12 cellular contexts compared by ENCODE assay signal in genomic region chr2:30272761-30273573, GRCh38. TPM values are rescaled to one million over a fixed set of nuclear protein-coding genes. Genes with fewer than 3 reads are reported as not detected.
A peak's percentile ranks its signal among the peaks of the same experiment; 100 is the strongest.
DNase-seq lines count a peak whose midpoint lies in the region; ATAC-seq and TF ChIP-seq lines count a peak whose summit lies in the region.
"Had no signal": no experiment of that assay in that cellular context is flagged by ENCODE, and none has a peak within 500 bp of the region (broad histone marks: within the 10 kb centered on the region; RNA-seq: fewer than 3 reads in every experiment).

No MANE protein-coding gene starts in this region.

- no peaks in the 10 kb centered on the region for H3K27me3 ChIP-seq in thoracic aorta (replicated peaks; ENCODE audit: insufficient read depth)

- peaks cover 11% of the 10 kb centered on the region for H3K27me3 Mint-ChIP-seq in activated naive CD4-positive, alpha-beta T cell treated with anti-CD3 and anti-CD28 coated beads, Interleukin-2, amount 10 ng/mL, durations not matched to agents 7 days and 5 days
- H3K27me3 Mint-ChIP-seq in activated T-helper 17 cell treated with anti-CD3 and anti-CD28 coated beads, Interleukin-2, amount 50 U/mL, for 72 hours = no peaks in the 10 kb centered on the region

- no peaks in the 10 kb centered on the region for H3K9me3 Mint-ChIP-seq in activated naive CD4-positive, alpha-beta T cell treated with anti-CD3 and anti-CD28 coated beads, Interleukin-2, amount 10 ng/mL, durations not matched to agents 7 days and 5 days
- no peaks in the 10 kb centered on the region for H3K9me3 Mint-ChIP-seq in activated T-helper 17 cell treated with anti-CD3 and anti-CD28 coated beads, Interleukin-2, amount 50 U/mL, for 72 hours
- H3K9me3 Mint-ChIP-seq: neural crest cell had no signal

- H3K4me3 ChIP-seq in thoracic aorta = no peak overlapping the region

- peaks cover 8 to 53% of the 10 kb centered on the region in 2 donors for H3K4me1 ChIP-seq in thoracic aorta (ENCODE audit: control insufficient read depth in 1 of 2, low read depth in 2 of 2)

- peak overlapping the region; percentile 65 to 74 for H3K27ac ChIP-seq in thoracic aorta

- H3K36me3 Mint-ChIP-seq in activated naive CD4-positive, alpha-beta T cell treated with anti-CD3 and anti-CD28 coated beads, Interleukin-2, amount 10 ng/mL, durations not matched to agents 7 days and 5 days = no peaks in the 10 kb centered on the region
- H3K36me3 Mint-ChIP-seq in activated T-helper 17 cell treated with anti-CD3 and anti-CD28 coated beads, Interleukin-2, amount 50 U/mL, for 72 hours (ENCODE audit: low read depth) = peaks cover 7% of the 10 kb centered on the region

- CTCF ChIA-PET in activated naive CD4-positive, alpha-beta T cell treated with anti-CD3 and anti-CD28 coated beads, Interleukin-2, amount 10 ng/mL, durations not matched to agents 7 days and 5 days (lab: Charles Lee) = interaction anchor here (0.6 kb wide), 1 partner anchor 134 kb away, joined by 3 read pairs; no protein-coding TSS in a partner anchor

- H3K9me3 ChIP-seq in thoracic aorta = no peaks in the 10 kb centered on the region

- no peak overlapping the region for H3K4me3 Mint-ChIP-seq in activated naive CD4-positive, alpha-beta T cell treated with anti-CD3 and anti-CD28 coated beads, Interleukin-2, amount 10 ng/mL, durations not matched to agents 7 days and 5 days
- peak overlapping the region; percentile 76 for H3K4me3 Mint-ChIP-seq in activated T-helper 17 cell treated with anti-CD3 and anti-CD28 coated beads, Interleukin-2, amount 50 U/mL, for 72 hours
- H3K4me3 Mint-ChIP-seq: neural crest cell had no signal

- ATAC-seq in activated T-helper 17 cell treated with anti-CD3 and anti-CD28 coated beads, Interleukin-2, amount 50 U/mL, for 72 hours (replicated peaks) = peak; percentile 57
- ATAC-seq in thoracic aorta (ENCODE audit: insufficient number of reproducible peaks, low FRiP score, low read depth) (peak; percentile 38), GM18868 (IDR thresholded peaks at IDR 0.05; ENCODE audit: unreplicated experiment) (no peak)

- peaks cover 23% of the 10 kb centered on the region for H3K4me1 Mint-ChIP-seq in activated naive CD4-positive, alpha-beta T cell treated with anti-CD3 and anti-CD28 coated beads, Interleukin-2, amount 10 ng/mL, durations not matched to agents 7 days and 5 days
- peaks cover 20% of the 10 kb centered on the region for H3K4me1 Mint-ChIP-seq in activated T-helper 17 cell treated with anti-CD3 and anti-CD28 coated beads, Interleukin-2, amount 50 U/mL, for 72 hours
- H3K4me1 Mint-ChIP-seq: neural crest cell had no signal

- H3K36me3 ChIP-seq in thoracic aorta = no peaks in the 10 kb centered on the region

- TF ChIP-seq CTCF in thoracic aorta (IDR thresholded peaks at IDR 0.05) = no peak

- DNase-seq in activated naive CD4-positive, alpha-beta T cell treated with Interleukin-2 at 50 U/mL for 16 hours = peak; percentile 53
- DNase-seq in activated naive CD4-positive, alpha-beta T cell treated with anti-CD3 and anti-CD28 coated beads, Interleukin-2, amount 10 ng/mL, durations not matched to agents 7 days and 5 days = no peak
- peak; percentile 54 for DNase-seq in glomerular visceral epithelial cell (ENCODE audit: extremely low spot score)
- DNase-seq in thoracic aorta (ENCODE audit: low spot score) = no peak
- no peak for DNase-seq in NAMALWA (ENCODE audit: low spot score)
- DNase-seq in mucosa of gallbladder (ENCODE audit: low spot score) = no peak
- DNase-seq: COR-L47, cortex of kidney, MM.1S had no signal

- H3K27ac Mint-ChIP-seq in activated naive CD4-positive, alpha-beta T cell treated with anti-CD3 and anti-CD28 coated beads, Interleukin-2, amount 10 ng/mL, durations not matched to agents 7 days and 5 days = no peak overlapping the region
- H3K27ac Mint-ChIP-seq in activated T-helper 17 cell treated with anti-CD3 and anti-CD28 coated beads, Interleukin-2, amount 50 U/mL, for 72 hours = peak overlapping the region; percentile 97

RNA-seq across cellular contexts. Expression of gene LBH, which starts 41.6 kb away (rescaled TPM):
- 100 to 1,000 TPM in 1 of 2 donors, 10 to 100 TPM in 1; 38.9 to 154 TPM for total RNA-seq in activated T-helper 17 cell treated with anti-CD3 and anti-CD28 coated beads, Interleukin-2, amount 50 U/mL, for 72 hours
- total RNA-seq in thoracic aorta = 100 to 1,000 TPM; 121 to 210 TPM
- total RNA-seq in mucosa of gallbladder = 114 TPM

Comparison
In these comparisons a context has a peak if more than half of its experiments do, and no peak if none do; other contexts are left out.
1. DNase-seq: peak in activated naive CD4-positive, alpha-beta T cell treated with Interleukin-2 at 50 U/mL for 16 hours (single experiment) and glomerular visceral epithelial cell (single experiment); none in activated naive CD4-positive, alpha-beta T cell treated with anti-CD3 and anti-CD28 coated beads, Interleukin-2, amount 10 ng/mL, durations not matched to agents 7 days and 5 days (single experiment), thoracic aorta (single experiment), NAMALWA (single experiment) and mucosa of gallbladder (single experiment).